ENCODE assay signal across 8 cellular contexts in the genomic region with DNA sequence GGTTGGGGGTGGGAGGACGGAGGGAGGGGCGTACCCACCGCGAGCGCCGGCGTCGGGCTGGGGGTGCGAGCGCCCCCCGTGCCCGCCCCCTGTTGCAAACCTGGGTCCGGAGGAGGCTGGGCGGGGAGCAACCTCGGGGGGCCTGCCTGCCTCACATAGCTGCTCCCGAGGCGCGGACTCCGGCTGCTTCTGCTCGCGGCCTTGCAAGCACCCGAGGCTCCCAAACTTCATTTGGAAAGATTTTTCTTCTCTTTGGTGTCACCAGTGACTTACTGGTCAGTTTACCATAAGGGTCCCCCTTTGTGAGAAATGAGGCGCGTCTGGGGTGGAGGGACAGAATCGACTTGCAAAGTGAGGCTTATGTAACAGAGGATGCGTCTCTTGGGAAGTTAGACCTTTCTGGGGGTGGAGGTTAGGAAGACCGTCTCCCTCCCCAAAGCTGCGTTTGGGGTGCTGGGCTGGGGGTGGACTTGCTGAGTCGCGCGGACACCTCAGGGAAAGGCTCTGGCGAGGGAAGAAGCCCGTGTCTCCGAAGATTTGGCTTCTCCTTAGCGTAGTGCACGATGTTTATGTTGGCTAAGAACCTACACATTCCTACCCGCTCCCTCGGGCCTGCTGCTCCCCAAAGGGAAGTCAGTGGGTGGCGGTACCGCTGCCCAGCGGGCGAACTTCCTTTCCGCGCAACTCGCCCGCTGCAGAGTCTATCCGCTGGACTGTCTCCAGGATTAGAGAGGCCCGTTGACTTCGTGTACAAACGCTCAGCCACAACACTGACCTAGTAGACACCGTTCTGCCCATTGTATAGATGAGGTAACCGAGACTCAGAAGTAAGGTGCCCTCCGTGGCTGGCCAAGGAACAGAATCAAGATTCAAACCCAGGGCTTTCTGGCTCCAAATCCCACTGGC. TPM values are rescaled to one million over a fixed set of nuclear protein-coding genes. Genes with fewer than 3 reads are reported as not detected.
DNase-seq lines count a peak whose midpoint lies in the region; ATAC-seq, FAIRE-seq and TF ChIP-seq lines count a peak whose summit lies in the region.

No MANE protein-coding gene starts in this region.

- H3K27ac Mint-ChIP-seq in naive thymus-derived CD8-positive, alpha-beta T cell: no peak overlapping the region

- TF ChIP-seq CTCF in epithelial cell of proximal tubule (conservative IDR thresholded peaks at IDR 0.05; ENCODE audit: low read depth, low read length): no peak

- peaks cover 0 to 2% (median 0%) of the 10 kb centered on the region in 9 donors for H3K9me3 Mint-ChIP-seq in naive thymus-derived CD8-positive, alpha-beta T cell

- H3K4me1 Mint-ChIP-seq in naive thymus-derived CD8-positive, alpha-beta T cell: peaks cover 0 to 14% (median 9%) of the 10 kb centered on the region in 4 donors

- peak in 1 of 2 donors; percentile 14 for ATAC-seq in naive thymus-derived CD8-positive, alpha-beta T cell

- peak overlapping the region; percentile 63 for H3K4me3 ChIP-seq in epithelial cell of proximal tubule (ENCODE audit: low read depth, low read length)

- POLR2A ChIA-PET in naive thymus-derived CD8-positive, alpha-beta T cell (lab: Charles Lee): no interaction called here

- FAIRE-seq in RCC 7860 (lab: Jason Lieb, UNC): no peak

- peak overlapping the region; percentile 48 to 81 (median 68) for H3K4me3 Mint-ChIP-seq in naive thymus-derived CD8-positive, alpha-beta T cell

- DNase-seq in NOMO-1 (lab: John Stamatoyannopoulos, UW; ENCODE audit: unreplicated experiment in 2 of 2): peak; percentile 3 to 4
- DNase-seq in NOMO-1 treated with dmso at 0.1 percent for 144 hours (lab: John Stamatoyannopoulos, UW; ENCODE audit: unreplicated experiment): no peak
- DNase-seq in NCI-H226: peak; percentile 88
- no peak for DNase-seq in epithelial cell of proximal tubule (ENCODE audit: low read depth)
- DNase-seq in naive thymus-derived CD8-positive, alpha-beta T cell: no peak
- no peak for DNase-seq in NCI-H2029 (lab: John Stamatoyannopoulos, UW)
- no peak for DNase-seq in RCC 7860 (ENCODE audit: low spot score)
- DNase-seq in NCI-H2227 (lab: John Stamatoyannopoulos, UW; ENCODE audit: unreplicated experiment): no peak

- H3K36me3 Mint-ChIP-seq in naive thymus-derived CD8-positive, alpha-beta T cell: no peaks in the 10 kb centered on the region

- peaks cover 30 to 71% (median 62%) of the 10 kb centered on the region in 5 donors for H3K27me3 Mint-ChIP-seq in naive thymus-derived CD8-positive, alpha-beta T cell

RNA-seq across cellular contexts. Expression of gene TMEM37, which starts 0.6 kb away (rescaled TPM):
- total RNA-seq in epithelial cell of proximal tubule: 0.36 and 1.2 TPM in 2 replicates
- under 1 TPM in 1 of 2 experiments, not detected in 1; 0.36 TPM for total RNA-seq in naive thymus-derived CD8-positive, alpha-beta T cell
- polyA plus RNA-seq in naive thymus-derived CD8-positive, alpha-beta T cell: not detected

Comparison
In these comparisons a context has a peak if more than half of its experiments do, and no peak if none do; other contexts are left out.
1. DNase-seq: peak in NOMO-1 (2 of 2) and NCI-H226 (single experiment); none in NOMO-1 treated with dmso at 0.1 percent for 144 hours (single experiment), epithelial cell of proximal tubule (single experiment), naive thymus-derived CD8-positive, alpha-beta T cell (0 of 10), NCI-H2029 (single experiment), RCC 7860 (single experiment) and NCI-H2227 (single experiment).